ENCODE assay signal across 8 cellular contexts in genomic region chr16:18800674-18801196, GRCh38. TPM values are rescaled to one million over a fixed set of nuclear protein-coding genes. Genes with fewer than 3 reads are reported as not detected.
A peak's percentile ranks its signal among the peaks of the same experiment; 100 is the strongest.
DNase-seq lines count a peak whose midpoint lies in the region; ATAC-seq, FAIRE-seq and TF ChIP-seq lines count a peak whose summit lies in the region.

No MANE protein-coding gene starts in this region.

- H3K9me3 ChIP-seq in keratinocyte (ENCODE audit: control insufficient read depth, low read depth, low read length) (no peaks in the 10 kb centered on the region), stomach smooth muscle (ENCODE audit: control insufficient read depth in 2 of 2, low read length in 2 of 2) (no peaks in the 10 kb centered on the region)

- no peak for FAIRE-seq in keratinocyte (lab: Jason Lieb, UNC)

- peak overlapping the region; percentile 88 for H3K4me3 ChIP-seq in astrocyte of the cerebellum (ENCODE audit: low read depth, low read length)
- H3K4me3 ChIP-seq in keratinocyte (ENCODE audit: control insufficient read depth in 2 of 3, extremely low read depth in 1 of 3, insufficient read depth in 2 of 3, low read depth in 1 of 3, low read length in 3 of 3): peak overlapping the region; percentile 94 to 100 (median 96)
- H3K4me3 ChIP-seq in stomach smooth muscle (ENCODE audit: low read length in 2 of 2): peak overlapping the region; percentile 86 to 92

- peaks cover 5% of the 10 kb centered on the region for H4K20me1 ChIP-seq in keratinocyte (ENCODE audit: control insufficient read depth, extremely low read depth, insufficient read depth, low read length)

- no peaks in the 10 kb centered on the region for H3K9me1 ChIP-seq in keratinocyte (ENCODE audit: control insufficient read depth, extremely low read depth, insufficient read depth, low read length)

- ATAC-seq in HG03439 (IDR thresholded peaks at IDR 0.05; ENCODE audit: unreplicated experiment): peak; percentile 27

- no peak for TF ChIP-seq CTCF in astrocyte of the cerebellum (IDR thresholded peaks at IDR 0.05; ENCODE audit: low read depth, low read length, missing control alignments)
- no peak for TF ChIP-seq CTCF in keratinocyte (optimal IDR thresholded peaks at IDR 0.05 in 1 of 3, IDR thresholded peaks at IDR 0.05 in 1 of 3, conservative IDR thresholded peaks at IDR 0.05 in 1 of 3; ENCODE audit: extremely low read depth in 1 of 3, insufficient read depth in 2 of 3, low read length in 3 of 3)

- peaks cover 50% of the 10 kb centered on the region for H3K79me2 ChIP-seq in keratinocyte (ENCODE audit: control insufficient read depth, insufficient read depth, low read length)

- dilution Hi-C loops in keratinocyte (cut with MboI; ENCODE audit: extremely low pct_ligation_motif_present, low sequenced_read_pairs): no loop called here

- in situ Hi-C loops in astrocyte of the cerebellum (cut with HindIII; ENCODE audit: low sequenced_read_pairs): no loop called here

- H2AFZ ChIP-seq in keratinocyte (ENCODE audit: control insufficient read depth, low read length): peak overlapping the region; percentile 50

- H3K4me1 ChIP-seq in keratinocyte (ENCODE audit: control insufficient read depth, extremely low read depth, insufficient read depth, low read length): peaks cover 37% of the 10 kb centered on the region
- H3K4me1 ChIP-seq in stomach smooth muscle (ENCODE audit: control insufficient read depth, insufficient read depth, low read length): peaks cover 14% of the 10 kb centered on the region

- H3K27ac ChIP-seq in keratinocyte (ENCODE audit: control insufficient read depth, insufficient read depth, low read length) (peak overlapping the region; percentile 93), stomach smooth muscle (ENCODE audit: low read length) (peak overlapping the region; percentile 86)

- H3K4me2 ChIP-seq in keratinocyte (ENCODE audit: control insufficient read depth, extremely low read depth, insufficient read depth, low read depth, low read length): peak overlapping the region; percentile 94

- DNase-seq in DMS 273 (lab: John Stamatoyannopoulos, UW; ENCODE audit: unreplicated experiment) (peak; percentile 46), DMS 273 treated with DMSO at 0.1 percent for 48 hours (lab: John Stamatoyannopoulos, UW) (no peak), astrocyte of the cerebellum (ENCODE audit: low read depth) (no peak), keratinocyte (ENCODE audit: low read depth, low spot score) (no peak), DMS79 (lab: John Stamatoyannopoulos, UW) (no peak), D341Med (ENCODE audit: low spot score) (no peak)

- H3K9ac ChIP-seq in keratinocyte (ENCODE audit: control insufficient read depth, extremely low read depth, insufficient read depth, low read length) (peak overlapping the region; percentile 95), stomach smooth muscle (ENCODE audit: low read length in 2 of 2) (peak overlapping the region; percentile 90 to 91)

- H3K36me3 ChIP-seq in keratinocyte (ENCODE audit: control insufficient read depth in 2 of 2, extremely low read depth in 1 of 2, insufficient read depth in 2 of 2, low read length in 2 of 2): peaks cover 1 to 18% of the 10 kb centered on the region in 2 experiments
- H3K36me3 ChIP-seq in stomach smooth muscle (ENCODE audit: control insufficient read depth in 2 of 2, insufficient read depth in 2 of 2, low read length in 2 of 2): peaks cover 4 to 8% of the 10 kb centered on the region in 2 donors

- H3K27me3 ChIP-seq in keratinocyte (ENCODE audit: control insufficient read depth, extremely low read depth, insufficient read depth, low read length): no peaks in the 10 kb centered on the region
- H3K27me3 ChIP-seq in stomach smooth muscle (ENCODE audit: control insufficient read depth in 1 of 2, insufficient read depth in 2 of 2, low read length in 2 of 2): no peaks in the 10 kb centered on the region

RNA-seq across cellular contexts. Expression of gene ARL6IP1, which starts 0.6 kb away (rescaled TPM):
- 105 to 178 TPM (median 124 TPM) in 3 replicates for polyA plus RNA-seq in keratinocyte
- polyA plus RNA-seq in keratinocyte (2011; ENCODE audit: low read depth): 38.5 TPM
- polyA plus RNA-seq in keratinocyte (2011; cell fraction: cytosol; rRNA removed): 54.7 and 92.6 TPM in 2 replicates
- polyA plus RNA-seq in keratinocyte (2011; cell fraction: nucleus; rRNA removed): 123 and 150 TPM in 2 replicates
- polyA plus RNA-seq in keratinocyte (2012; ENCODE audit: low replicate concordance): 104 and 107 TPM in 2 replicates
- polyA minus RNA-seq in keratinocyte: 76.6 to 181 TPM (median 110 TPM) in 3 replicates
- 127 TPM for polyA minus RNA-seq in keratinocyte (2011; cell fraction: cytosol; rRNA and poly(A)+ RNA removed)
- polyA minus RNA-seq in keratinocyte (2011; cell fraction: nucleus; rRNA and poly(A)+ RNA removed): 120 and 157 TPM in 2 replicates

RNA-seq across cellular contexts. Expression of gene RPS15A, which starts 10.6 kb away (rescaled TPM):
- 3,562 to 4,116 TPM (median 3,815 TPM) in 3 replicates for polyA plus RNA-seq in keratinocyte
- 4,089 TPM for polyA plus RNA-seq in keratinocyte (2011; ENCODE audit: low read depth)
- 5,005 and 5,368 TPM in 2 replicates for polyA plus RNA-seq in keratinocyte (2011; cell fraction: cytosol; rRNA removed)
- polyA plus RNA-seq in keratinocyte (2011; cell fraction: nucleus; rRNA removed): 944 and 1,245 TPM in 2 replicates
- polyA plus RNA-seq in keratinocyte (2012; ENCODE audit: low replicate concordance): 2,773 and 3,893 TPM in 2 replicates
- polyA minus RNA-seq in keratinocyte: 556 to 1,508 TPM (median 1,183 TPM) in 3 replicates
- polyA minus RNA-seq in keratinocyte (2011; cell fraction: cytosol; rRNA and poly(A)+ RNA removed): 381 TPM
- 90.8 and 203 TPM in 2 replicates for polyA minus RNA-seq in keratinocyte (2011; cell fraction: nucleus; rRNA and poly(A)+ RNA removed)
